ENCODE assay signal across 11 cellular contexts in the genomic region with DNA sequence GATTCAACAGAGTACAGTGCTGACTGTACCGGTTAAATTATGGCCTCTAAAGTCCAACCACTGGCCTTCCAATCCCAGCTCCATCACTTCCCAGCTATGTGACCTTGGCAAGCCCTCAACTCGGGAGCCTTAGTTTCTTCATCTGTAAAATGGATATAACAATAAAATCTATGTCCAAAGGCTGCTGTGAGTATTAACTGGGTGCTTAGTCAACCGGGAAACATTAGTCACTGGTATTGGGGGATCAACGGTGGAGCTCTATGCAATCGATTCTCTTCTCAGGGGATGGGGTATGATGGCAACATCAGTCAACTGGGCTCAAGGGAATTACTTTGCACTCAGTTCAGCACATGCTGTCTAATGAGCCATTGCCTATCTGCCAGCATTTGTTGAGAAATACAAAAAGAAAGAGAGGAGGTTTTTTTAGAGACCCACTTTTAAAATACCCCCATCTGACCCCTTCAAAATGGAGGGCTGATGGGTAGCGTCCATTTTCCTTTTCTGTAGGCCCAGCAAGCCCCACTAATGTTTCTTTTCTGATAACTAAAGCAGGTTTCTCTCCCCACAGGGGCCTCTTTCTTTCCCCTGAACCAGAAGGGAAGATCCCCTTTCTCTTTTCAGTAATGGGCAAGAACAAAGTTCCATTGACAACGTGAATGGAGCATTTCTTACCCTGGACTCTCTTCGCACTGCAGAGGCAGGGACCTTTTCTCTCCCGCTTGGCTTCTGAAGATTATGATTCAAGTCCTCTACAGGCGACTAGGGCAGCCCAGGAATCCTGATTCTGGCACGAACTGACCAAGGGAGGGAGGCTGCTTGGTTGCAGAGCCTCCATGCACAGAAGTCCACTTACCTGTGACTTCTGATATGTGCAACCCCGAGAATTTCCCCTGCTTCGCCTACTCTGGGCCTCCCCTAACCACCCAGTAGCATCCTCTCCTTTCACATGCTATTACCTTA. TPM values are rescaled to one million over a fixed set of nuclear protein-coding genes. Genes with fewer than 3 reads are reported as not detected.
A peak's percentile ranks its signal among the peaks of the same experiment; 100 is the strongest.
DNase-seq lines count a peak whose midpoint lies in the region; ATAC-seq, FAIRE-seq and TF ChIP-seq lines count a peak whose summit lies in the region.
"Had no signal": no experiment of that assay in that cellular context is flagged by ENCODE, and none has a peak within 500 bp of the region (broad histone marks: within the 10 kb centered on the region; RNA-seq: fewer than 3 reads in every experiment).

No MANE protein-coding gene starts in this region.

- intact Hi-C loops in vagina (cut with DNase I): no loop called here
- intact Hi-C loops in left cardiac atrium (cut with DNase I): no loop called here

- peak; percentile 34 for ATAC-seq in HG02884 (IDR thresholded peaks at IDR 0.05; ENCODE audit: unreplicated experiment)
- ATAC-seq in stimulated activated naive CD8-positive, alpha-beta T cell treated with anti-CD3 and anti-CD28 coated beads, Interleukin-15, amount 100 ng/mL, for 72 hours: peak; percentile 50
- no peak for ATAC-seq in left cardiac atrium

- no peak for TF ChIP-seq CTCF in vagina (IDR thresholded peaks at IDR 0.05)

- peak overlapping the region; percentile 75 to 79 for H3K4me3 Mint-ChIP-seq in stimulated activated naive CD8-positive, alpha-beta T cell treated with anti-CD3 and anti-CD28 coated beads, Interleukin-15, amount 100 ng/mL, for 72 hours

- no peak for FAIRE-seq in H54 (lab: Jason Lieb, UNC)
- FAIRE-seq: islet of Langerhans had no signal

- no peaks in the 10 kb centered on the region for H3K9me3 Mint-ChIP-seq in stimulated activated naive CD8-positive, alpha-beta T cell treated with anti-CD3 and anti-CD28 coated beads, Interleukin-15, amount 100 ng/mL, for 72 hours

- peak; percentile 46 for DNase-seq in stimulated activated CD4-positive, alpha-beta T cell treated with anti-CD3 and anti-CD28 coated beads, Interleukin-15, amount 100 ng/mL, for 24 hours
- DNase-seq in stimulated activated CD4-positive, alpha-beta T cell treated with anti-CD3 and anti-CD28 coated beads, Interleukin-4, amount 100 ng/mL, for 1 hour: no peak
- DNase-seq in activated T-cell treated with anti-CD3 and anti-CD28 coated beads, Interleukin-2, amount 50 U/mL, for 48 hours: peak; percentile 60 to 62
- DNase-seq in stimulated activated naive CD8-positive, alpha-beta T cell treated with anti-CD3 and anti-CD28 coated beads, Interleukin-15, amount 100 ng/mL, for 72 hours: peak; percentile 59 to 70
- DNase-seq in vagina (ENCODE audit: extremely low spot score in 2 of 2) (no peak), left cardiac atrium (no peak), H54 (ENCODE audit: insufficient read length, low spot score) (no peak)
- DNase-seq: BE2C had no signal

- H3K27ac Mint-ChIP-seq in stimulated activated naive CD8-positive, alpha-beta T cell treated with anti-CD3 and anti-CD28 coated beads, Interleukin-15, amount 100 ng/mL, for 72 hours: peak overlapping the region; percentile 98 to 99

- peaks cover 100% of the 10 kb centered on the region for H3K4me1 Mint-ChIP-seq in stimulated activated naive CD8-positive, alpha-beta T cell treated with anti-CD3 and anti-CD28 coated beads, Interleukin-15, amount 100 ng/mL, for 72 hours

- peaks cover 22% of the 10 kb centered on the region for H3K4me1 ChIP-seq in vagina

- H3K36me3 ChIP-seq in vagina: no peaks in the 10 kb centered on the region
- H3K36me3 ChIP-seq: BE2C, suprapubic skin had no signal

- H3K4me3 ChIP-seq in vagina: no peak overlapping the region
- H3K4me3 ChIP-seq: suprapubic skin had no signal

- no peaks in the 10 kb centered on the region for H3K27me3 ChIP-seq in vagina
- H3K27me3 ChIP-seq: BE2C, suprapubic skin had no signal

- TF ChIP-seq POLR2A in vagina (IDR thresholded peaks at IDR 0.05): no peak
- TF ChIP-seq POLR2A in H54 (IDR thresholded peaks at IDR 0.05; ENCODE audit: low read depth, low read length): no peak

- no peaks in the 10 kb centered on the region for H3K9me3 ChIP-seq in vagina
- H3K9me3 ChIP-seq: BE2C, suprapubic skin had no signal

- H3K27me3 Mint-ChIP-seq in stimulated activated naive CD8-positive, alpha-beta T cell treated with anti-CD3 and anti-CD28 coated beads, Interleukin-15, amount 100 ng/mL, for 72 hours: no peaks in the 10 kb centered on the region

- no peak overlapping the region for H3K27ac ChIP-seq in vagina
- H3K27ac ChIP-seq: suprapubic skin had no signal

RNA-seq across cellular contexts. Expression of a gene that starts 8.7 kb away (rescaled TPM):
- 53.3 TPM for total RNA-seq in vagina
- 10 to 100 TPM; 61.4 to 78.2 TPM for total RNA-seq in left cardiac atrium

Comparison
In these comparisons a context has a peak if more than half of its experiments do, and no peak if none do; other contexts are left out.
1. DNase-seq: peak in stimulated activated CD4-positive, alpha-beta T cell treated with anti-CD3 and anti-CD28 coated beads, Interleukin-15, amount 100 ng/mL, for 24 hours (single experiment), activated T-cell treated with anti-CD3 and anti-CD28 coated beads, Interleukin-2, amount 50 U/mL, for 48 hours (2 of 2) and stimulated activated naive CD8-positive, alpha-beta T cell treated with anti-CD3 and anti-CD28 coated beads, Interleukin-15, amount 100 ng/mL, for 72 hours (2 of 2); none in stimulated activated CD4-positive, alpha-beta T cell treated with anti-CD3 and anti-CD28 coated beads, Interleukin-4, amount 100 ng/mL, for 1 hour (single experiment), vagina (0 of 2), left cardiac atrium (single experiment) and H54 (single experiment).
2. ATAC-seq: peak in HG02884 (single experiment) and stimulated activated naive CD8-positive, alpha-beta T cell treated with anti-CD3 and anti-CD28 coated beads, Interleukin-15, amount 100 ng/mL, for 72 hours (single experiment); none in left cardiac atrium (0 of 2).